In genomic region chr9:108874058-108874788, GRCh38 we compare ENCODE assay signal across 1 cellular context.
TF ChIP-seq lines count a peak whose summit lies in the region.

No MANE protein-coding gene starts in this region.

TF ChIP-seq in GM12878, 131 proteins besides CTCF, POLR2A, EP300 and RAD21:
- peak; percentile 48; the same call in 1 of the 2 replicates for TF ChIP-seq RUNX3 (IDR thresholded peaks at IDR 0.05; ENCODE audit: low read length)
- TF ChIP-seq USF1 (IDR thresholded peaks at IDR 0.05; ENCODE audit: borderline replicate concordance, extremely low read length, insufficient read depth, low read depth, low read length) = no peak
- TF ChIP-seq HDAC6 (IDR thresholded peaks at IDR 0.05; ENCODE audit: unreplicated experiment) = no peak
